ENCODE assay signal across 21 cellular contexts in genomic region chr3:177571271-177571972, GRCh38.
A peak's percentile ranks its signal among the peaks of the same experiment; 100 is the strongest.
DNase-seq lines count a peak whose midpoint lies in the region; ATAC-seq, FAIRE-seq and TF ChIP-seq lines count a peak whose summit lies in the region.
"Had no signal": no experiment of that assay in that cellular context is flagged by ENCODE, and none has a peak within 500 bp of the region (broad histone marks: within the 10 kb centered on the region; RNA-seq: fewer than 3 reads in every experiment).

No MANE protein-coding gene starts in this region.

- CTCF ChIA-PET in A549 (lab: Yijun Ruan, JAX) = no interaction called here

- peaks cover 20% of the 10 kb centered on the region for H3K4me1 Mint-ChIP-seq in neural progenitor cell

- H3K4me1 ChIP-seq in A549 (peaks cover 19% of the 10 kb centered on the region), esophagus squamous epithelium (peaks cover 6 to 60% (median 17%) of the 10 kb centered on the region in 3 donors), neural progenitor cell (peaks cover 3% of the 10 kb centered on the region), heart right ventricle (peaks cover 0 to 21% (median 0%) of the 10 kb centered on the region in 9 donors)

- DNase-seq in A549 (ENCODE audit: low read depth in 1 of 2, low spot score in 1 of 2) = no peak
- DNase-seq in NCI-H82 treated with DMSO at 0.1 percent for 48 hours (lab: John Stamatoyannopoulos, UW; ENCODE audit: unreplicated experiment) = peak; percentile 40
- DNase-seq in esophagus squamous epithelium (lab: John Stamatoyannopoulos, UW) = no peak
- DNase-seq in neural progenitor cell (ENCODE audit: low spot score) = no peak
- no peak for DNase-seq in heart right ventricle
- no peak for DNase-seq in stimulated activated CD4-positive, alpha-beta T cell treated with anti-CD3 and anti-CD28 coated beads, Interleukin-15, amount 100 ng/mL, for 24 hours
- no peak for DNase-seq in NCI-H1694 (lab: John Stamatoyannopoulos, UW)
- DNase-seq in Ammon's horn (ENCODE audit: low spot score) = no peak
- DNase-seq: 8988T; C1 segment of cervical spinal cord; CD8-positive, alpha-beta memory T cell; DMS53; EL; NCI-H1048; NCI-H1436; NCI-H2029; NCI-H446 treated with DMSO at 0.1 percent for 48 hours; SHP77 had no signal

- POLR2A ChIA-PET in A549 (lab: Yijun Ruan, JAX) = no interaction called here

- H3K4me3 ChIP-seq in A549 (no peak overlapping the region), esophagus squamous epithelium (no peak overlapping the region), neural progenitor cell (no peak overlapping the region), heart right ventricle (no peak overlapping the region)
- H3K4me3 ChIP-seq: GM12878 had no signal

- H3K4me3 Mint-ChIP-seq in neural progenitor cell = no peak overlapping the region
- H3K4me3 Mint-ChIP-seq: CD8-positive, alpha-beta memory T cell had no signal

- intact Hi-C loops in esophagus squamous epithelium (cut with DNase I) (no loop called here), heart right ventricle (cut with DNase I) (no loop called here)

- H3K36me3 ChIP-seq in esophagus squamous epithelium (no peaks in the 10 kb centered on the region), neural progenitor cell (no peaks in the 10 kb centered on the region), heart right ventricle (no peaks in the 10 kb centered on the region)

- no peaks in the 10 kb centered on the region for H3K9me3 ChIP-seq in A549
- no peaks in the 10 kb centered on the region for H3K9me3 ChIP-seq in esophagus squamous epithelium
- no peaks in the 10 kb centered on the region for H3K9me3 ChIP-seq in neural progenitor cell (ENCODE audit: low read depth)
- no peaks in the 10 kb centered on the region for H3K9me3 ChIP-seq in heart right ventricle

- no peak for TF ChIP-seq EP300 in A549 (IDR thresholded peaks at IDR 0.05)

- no peak for FAIRE-seq in A549 (lab: Jason Lieb, UNC)
- FAIRE-seq: GM12878, H54 had no signal

- 36% methylated on average over 1 of the region's 1 CpG for WGBS in A549 (ENCODE audit: missing lambda C conversion rate)
- WGBS in esophagus squamous epithelium, 2 donors = 38 to 64% methylated on average over 1 of the region's 1 CpG
- 95 to 96% methylated on average over 1 of the region's 1 CpG for WGBS in heart right ventricle, 2 donors

- H3F3A ChIP-seq in neural progenitor cell (ENCODE audit: low read depth) = no peaks in the 10 kb centered on the region

- H2AFZ ChIP-seq in neural progenitor cell (replicated peaks) = peak overlapping the region; percentile 44

- H3K9me3 Mint-ChIP-seq in neural progenitor cell = peaks cover 4% of the 10 kb centered on the region
- H3K9me3 Mint-ChIP-seq: CD8-positive, alpha-beta memory T cell had no signal

- H3K79me2 ChIP-seq in neural progenitor cell (ENCODE audit: low read depth) = no peaks in the 10 kb centered on the region

- no peak overlapping the region for H3K4me2 ChIP-seq in A549
- no peak overlapping the region for H3K4me2 ChIP-seq in neural progenitor cell

- H3K36me3 Mint-ChIP-seq in neural progenitor cell = no peaks in the 10 kb centered on the region

- H3K27ac ChIP-seq in A549 (peak overlapping the region in 1 of 2 experiments; percentile 8; a peak in 1 of 6 replicates), esophagus squamous epithelium (peak overlapping the region; percentile 21 to 84 (median 54)), neural progenitor cell (no peak overlapping the region), heart right ventricle (no peak overlapping the region)

- TF ChIP-seq CTCF in A549 (IDR thresholded peaks at IDR 0.05) (no peak), esophagus squamous epithelium (IDR thresholded peaks at IDR 0.05) (no peak), neural progenitor cell (IDR thresholded peaks at IDR 0.05) (no peak), heart right ventricle (IDR thresholded peaks at IDR 0.05) (no peak)

- H3K9ac ChIP-seq in neural progenitor cell = no peak overlapping the region

- peaks cover 5% of the 10 kb centered on the region for H3K27me3 Mint-ChIP-seq in neural progenitor cell (ENCODE audit: insufficient read depth, low read depth)

- H3K27me3 ChIP-seq in esophagus squamous epithelium (no peaks in the 10 kb centered on the region), neural progenitor cell (no peaks in the 10 kb centered on the region), heart right ventricle (no peaks in the 10 kb centered on the region)

- TF ChIP-seq POLR2A in A549 (IDR thresholded peaks at IDR 0.05; ENCODE audit: low read length) = no peak
- no peak for TF ChIP-seq POLR2A in esophagus squamous epithelium (IDR thresholded peaks at IDR 0.05)

- no peak overlapping the region for H3K27ac Mint-ChIP-seq in neural progenitor cell

- ATAC-seq in A549 (no peak), heart right ventricle (no peak)
- ATAC-seq: GM12878, SK-N-SH treated with all-trans-retinoic acid at 6 μM for 48 hours had no signal

- no peaks in the 10 kb centered on the region for H4K20me1 ChIP-seq in neural progenitor cell (ENCODE audit: low read depth)

- TF ChIP-seq RAD21 in A549 (conservative IDR thresholded peaks at IDR 0.05 in 1 of 2, IDR thresholded peaks at IDR 0.05 in 1 of 2) = no peak

TF ChIP-seq in A549, 52 proteins besides CTCF, POLR2A, EP300 and RAD21:
- peak; percentile 34 for TF ChIP-seq MAFK (IDR thresholded peaks at IDR 0.05; ENCODE audit: partially characterized antibody)
- no peak for TF ChIP-seq HDAC2 (IDR thresholded peaks at IDR 0.05)
- no peak for TF ChIP-seq HEYL (CRISPR knock-in tag; IDR thresholded peaks at IDR 0.05)

Comparison
In these comparisons a context has a peak if more than half of its experiments do, and no peak if none do; other contexts are left out.
1. H3K27ac ChIP-seq: peak in esophagus squamous epithelium (4 of 4); none in neural progenitor cell (single experiment) and heart right ventricle (0 of 10).